Comparison of ENCODE assay signal across 13 cellular contexts in genomic region chr12:25365340-25365730, GRCh38.
DNase-seq lines count a peak whose midpoint lies in the region; ATAC-seq, FAIRE-seq and TF ChIP-seq lines count a peak whose summit lies in the region.
"Had no signal": no experiment of that assay in that cellular context is flagged by ENCODE, and none has a peak within 500 bp of the region (broad histone marks: within the 10 kb centered on the region; RNA-seq: fewer than 3 reads in every experiment).

No MANE protein-coding gene starts in this region.

- no peak overlapping the region for H3K9ac ChIP-seq in OCI-LY3 (ENCODE audit: low read length)
- no peak overlapping the region for H3K9ac ChIP-seq in H9 (ENCODE audit: extremely low read depth, insufficient read length, low read length)

- no peaks in the 10 kb centered on the region for H3K79me1 ChIP-seq in H9 (ENCODE audit: insufficient read depth, low read depth, low read length, poor library complexity, severe bottlenecking)

- TF ChIP-seq CTCF in OCI-LY3 (IDR thresholded peaks at IDR 0.05; ENCODE audit: low read depth, low read length): no peak
- TF ChIP-seq CTCF in H9 (conservative IDR thresholded peaks at IDR 0.05): no peak

- no peak overlapping the region for H3K14ac ChIP-seq in H9 (ENCODE audit: insufficient read depth, low read length)

- H2BK120ac ChIP-seq in H9 (ENCODE audit: low read depth, low read length, poor library complexity, severe bottlenecking): no peak overlapping the region

- peaks cover 18% of the 10 kb centered on the region for H3K4me1 Mint-ChIP-seq in activated CD4-positive, alpha-beta T cell treated with anti-CD3 and anti-CD28 coated beads, Interleukin-2, amount 10 ng/mL, durations not matched to agents 24 days and 14 days
- peaks cover 6 to 14% of the 10 kb centered on the region in 2 donors for H3K4me1 Mint-ChIP-seq in natural killer cell treated with Interleukin-12 subunit alpha and Interleukin-12 subunit beta and Interleukin-15 and Interleukin-18, amount 100 ng/mL, for 72 hours (ENCODE audit: low read depth in 2 of 2)
- H3K4me1 Mint-ChIP-seq in H9: peaks cover 13 to 22% of the 10 kb centered on the region in 2 experiments

- no peak overlapping the region for H4K5ac ChIP-seq in H9 (ENCODE audit: insufficient read length, low read depth, low read length)

- H3K27ac ChIP-seq in OCI-LY3 (ENCODE audit: low read length) (no peak overlapping the region), H9 (ENCODE audit: insufficient read length, low read depth, low read length) (no peak overlapping the region)
- H3K27ac ChIP-seq: breast epithelium, esophagus muscularis mucosa, right atrium auricular region, uterus had no signal

- no peak overlapping the region for H3K56ac ChIP-seq in H9 (ENCODE audit: insufficient read length, low read depth, low read length)

- no peak for FAIRE-seq in urothelium cell line (lab: Jason Lieb, UNC)

- 0 out of 2 replicates have a peak overlapping the region, but pooled peaks have one; percentile 3 for H2AFZ ChIP-seq in OCI-LY3 (ENCODE audit: low read depth, low read length)
- H2AFZ ChIP-seq in H9 (ENCODE audit: low read length): no peak overlapping the region

- H3K4me3 ChIP-seq in OCI-LY3 (ENCODE audit: low read length): no peak overlapping the region
- H3K4me3 ChIP-seq: breast epithelium, esophagus muscularis mucosa, right atrium auricular region, uterus had no signal

- peaks cover 3% of the 10 kb centered on the region for H3K27me3 Mint-ChIP-seq in activated CD4-positive, alpha-beta T cell treated with anti-CD3 and anti-CD28 coated beads, Interleukin-2, amount 10 ng/mL, durations not matched to agents 24 days and 14 days
- H3K27me3 Mint-ChIP-seq in natural killer cell treated with Interleukin-12 subunit alpha and Interleukin-12 subunit beta and Interleukin-15 and Interleukin-18, amount 100 ng/mL, for 72 hours: no peaks in the 10 kb centered on the region
- H3K27me3 Mint-ChIP-seq in H9 (ENCODE audit: low read depth): no peaks in the 10 kb centered on the region; the same call in 1 of the 2 replicates

- H3K4ac ChIP-seq in H9 (ENCODE audit: low read depth, low read length): no peak overlapping the region

- H3K36me3 Mint-ChIP-seq in activated CD4-positive, alpha-beta T cell treated with anti-CD3 and anti-CD28 coated beads, Interleukin-2, amount 10 ng/mL, durations not matched to agents 24 days and 14 days (ENCODE audit: low read depth): peaks cover 1% of the 10 kb centered on the region
- H3K36me3 Mint-ChIP-seq in natural killer cell treated with Interleukin-12 subunit alpha and Interleukin-12 subunit beta and Interleukin-15 and Interleukin-18, amount 100 ng/mL, for 72 hours: no peaks in the 10 kb centered on the region
- peaks cover 0 to 4% (median 1%) of the 10 kb centered on the region in 3 experiments; a peak in 4 of 7 replicates for H3K36me3 Mint-ChIP-seq in H9 (ENCODE audit: insufficient read depth in 1 of 3, low read depth in 3 of 3)

- no peak overlapping the region for H2BK15ac ChIP-seq in H9 (ENCODE audit: low read depth, low read length)

- peak overlapping the region; percentile 40 for H3K4me3 Mint-ChIP-seq in activated CD4-positive, alpha-beta T cell treated with anti-CD3 and anti-CD28 coated beads, Interleukin-2, amount 10 ng/mL, durations not matched to agents 24 days and 14 days
- peak overlapping the region; percentile 81 for H3K4me3 Mint-ChIP-seq in natural killer cell treated with Interleukin-12 subunit alpha and Interleukin-12 subunit beta and Interleukin-15 and Interleukin-18, amount 100 ng/mL, for 72 hours
- H3K4me3 Mint-ChIP-seq in H9: no peak overlapping the region

- H4K8ac ChIP-seq in H9 (replicated peaks; ENCODE audit: insufficient read length, low read depth, low read length): no peak overlapping the region

- H3K9me3 ChIP-seq in OCI-LY3 (ENCODE audit: insufficient read depth, low read length) (no peaks in the 10 kb centered on the region), H9 (ENCODE audit: control insufficient read depth, low read depth, low read length) (no peaks in the 10 kb centered on the region)
- H3K9me3 ChIP-seq: breast epithelium, esophagus muscularis mucosa, right atrium auricular region, uterus had no signal

- H3K23me2 ChIP-seq in H9 (ENCODE audit: insufficient read length, low read depth, low read length, poor library complexity, severe bottlenecking): no peaks in the 10 kb centered on the region

- WGBS in H9 (ENCODE audit: extremely low coverage, insufficient read length, low lambda C conversion rate): no CpG with 5 or more reads among the region's 3 CpGs

- H3K27ac Mint-ChIP-seq in activated CD4-positive, alpha-beta T cell treated with anti-CD3 and anti-CD28 coated beads, Interleukin-2, amount 10 ng/mL, durations not matched to agents 24 days and 14 days: peak overlapping the region; percentile 91
- peak overlapping the region; percentile 70 to 83 for H3K27ac Mint-ChIP-seq in natural killer cell treated with Interleukin-12 subunit alpha and Interleukin-12 subunit beta and Interleukin-15 and Interleukin-18, amount 100 ng/mL, for 72 hours
- H3K27ac Mint-ChIP-seq in H9: peak overlapping the region in 1 of 3 experiments; percentile 90; a peak in 2 of 7 replicates

- no peak overlapping the region for H2BK12ac ChIP-seq in H9 (ENCODE audit: insufficient read length, low read depth, low read length)

- H4K20me1 ChIP-seq in OCI-LY3 (ENCODE audit: insufficient read depth, low read length) (no peaks in the 10 kb centered on the region), H9 (ENCODE audit: control insufficient read depth, insufficient read depth, insufficient read length) (no peaks in the 10 kb centered on the region)

- H4K91ac ChIP-seq in H9 (ENCODE audit: insufficient read length, low read depth, low read length): no peak overlapping the region

- H2BK20ac ChIP-seq in H9 (ENCODE audit: low read depth, low read length, poor library complexity, severe bottlenecking): no peak overlapping the region

- H3K4me1 ChIP-seq in OCI-LY3 (ENCODE audit: low read length): peaks cover 14% of the 10 kb centered on the region
- H3K4me1 ChIP-seq in H9 (ENCODE audit: insufficient read depth, low read length): no peaks in the 10 kb centered on the region
- H3K4me1 ChIP-seq: breast epithelium, right atrium auricular region, uterus had no signal

- intact Hi-C loops in activated CD4-positive, alpha-beta T cell treated with anti-CD3 and anti-CD28 coated beads, Interleukin-2, amount 10 ng/mL, durations not matched to agents 24 days and 14 days (cut with micrococcal nuclease): loop anchor here (1.0 to 5.0 kb wide), 10 partner anchors 8 to 526 kb away; partner anchors contain the start of genes BCAT1, DNAI7 and ETFRF1
- intact Hi-C loops in posterior vena cava (cut with DNase I): no loop called here

- H3K4me2 ChIP-seq in OCI-LY3 (ENCODE audit: low read length): peak overlapping the region; percentile 47
- H3K4me2 ChIP-seq in H9 (ENCODE audit: insufficient read depth, insufficient read length, low read length): no peak overlapping the region

- H3K36me3 ChIP-seq in OCI-LY3 (replicated peaks; ENCODE audit: low read depth, low read length): no peaks in the 10 kb centered on the region
- H3K36me3 ChIP-seq: breast epithelium, esophagus muscularis mucosa, right atrium auricular region, uterus had no signal

- H3K18ac ChIP-seq in H9 (ENCODE audit: insufficient read length, low read depth, low read length): no peak overlapping the region

- H2BK5ac ChIP-seq in H9 (ENCODE audit: insufficient read length, low read length): no peak overlapping the region

- H3K79me2 ChIP-seq in OCI-LY3 (ENCODE audit: low read length): no peaks in the 10 kb centered on the region
- no peaks in the 10 kb centered on the region for H3K79me2 ChIP-seq in H9 (ENCODE audit: insufficient read depth, low read length)

- DNase-seq in activated CD4-positive, alpha-beta T cell treated with anti-CD3 and anti-CD28 coated beads, Interleukin-2, amount 10 ng/mL, durations not matched to agents 24 days and 14 days: no peak
- no peak for DNase-seq in activated CD4-positive, alpha-beta T cell treated with anti-CD3 and anti-CD28 coated beads for 4 hours
- no peak for DNase-seq in natural killer cell treated with Interleukin-12 subunit alpha and Interleukin-12 subunit beta and Interleukin-15 and Interleukin-18, amount 100 ng/mL, for 72 hours (ENCODE audit: low spot score)
- no peak for DNase-seq in posterior vena cava (ENCODE audit: low spot score)
- DNase-seq in H9: no peak
- DNase-seq in urothelium cell line (ENCODE audit: low spot score): no peak
- DNase-seq: ACHN, uterus had no signal

- no peak overlapping the region for H3T11ph ChIP-seq in H9 (ENCODE audit: low read length)

- H3K27me3 ChIP-seq in OCI-LY3 (ENCODE audit: low read depth, low read length) (no peaks in the 10 kb centered on the region), H9 (ENCODE audit: insufficient read depth, low read length) (no peaks in the 10 kb centered on the region)
- H3K27me3 ChIP-seq: breast epithelium, esophagus muscularis mucosa, right atrium auricular region, uterus had no signal

- H3K23ac ChIP-seq in H9 (ENCODE audit: insufficient read length, low read depth, low read length): no peak overlapping the region

- H2AK5ac ChIP-seq in H9 (ENCODE audit: insufficient read length, low read length): no peak overlapping the region

- no peaks in the 10 kb centered on the region for H3K9me3 Mint-ChIP-seq in activated CD4-positive, alpha-beta T cell treated with anti-CD3 and anti-CD28 coated beads, Interleukin-2, amount 10 ng/mL, durations not matched to agents 24 days and 14 days
- H3K9me3 Mint-ChIP-seq in natural killer cell treated with Interleukin-12 subunit alpha and Interleukin-12 subunit beta and Interleukin-15 and Interleukin-18, amount 100 ng/mL, for 72 hours: no peaks in the 10 kb centered on the region
- peaks cover 3 to 9% of the 10 kb centered on the region in 2 experiments; a peak in 2 of 5 replicates for H3K9me3 Mint-ChIP-seq in H9

- ATAC-seq in HG02798 (IDR thresholded peaks at IDR 0.05; ENCODE audit: poor library complexity, unreplicated experiment): peak; percentile 15
- no peak for ATAC-seq in natural killer cell treated with Interleukin-12 subunit alpha and Interleukin-12 subunit beta and Interleukin-15 and Interleukin-18, amount 100 ng/mL, for 72 hours

Comparison
In these comparisons a context has a peak if more than half of its experiments do, and no peak if none do; other contexts are left out.
1. H3K4me3 Mint-ChIP-seq: peak in activated CD4-positive, alpha-beta T cell treated with anti-CD3 and anti-CD28 coated beads, Interleukin-2, amount 10 ng/mL, durations not matched to agents 24 days and 14 days (single experiment) and natural killer cell treated with Interleukin-12 subunit alpha and Interleukin-12 subunit beta and Interleukin-15 and Interleukin-18, amount 100 ng/mL, for 72 hours (single experiment); none in H9 (0 of 2).